ENCODE assay signal across 8 cellular contexts in the genomic region with DNA sequence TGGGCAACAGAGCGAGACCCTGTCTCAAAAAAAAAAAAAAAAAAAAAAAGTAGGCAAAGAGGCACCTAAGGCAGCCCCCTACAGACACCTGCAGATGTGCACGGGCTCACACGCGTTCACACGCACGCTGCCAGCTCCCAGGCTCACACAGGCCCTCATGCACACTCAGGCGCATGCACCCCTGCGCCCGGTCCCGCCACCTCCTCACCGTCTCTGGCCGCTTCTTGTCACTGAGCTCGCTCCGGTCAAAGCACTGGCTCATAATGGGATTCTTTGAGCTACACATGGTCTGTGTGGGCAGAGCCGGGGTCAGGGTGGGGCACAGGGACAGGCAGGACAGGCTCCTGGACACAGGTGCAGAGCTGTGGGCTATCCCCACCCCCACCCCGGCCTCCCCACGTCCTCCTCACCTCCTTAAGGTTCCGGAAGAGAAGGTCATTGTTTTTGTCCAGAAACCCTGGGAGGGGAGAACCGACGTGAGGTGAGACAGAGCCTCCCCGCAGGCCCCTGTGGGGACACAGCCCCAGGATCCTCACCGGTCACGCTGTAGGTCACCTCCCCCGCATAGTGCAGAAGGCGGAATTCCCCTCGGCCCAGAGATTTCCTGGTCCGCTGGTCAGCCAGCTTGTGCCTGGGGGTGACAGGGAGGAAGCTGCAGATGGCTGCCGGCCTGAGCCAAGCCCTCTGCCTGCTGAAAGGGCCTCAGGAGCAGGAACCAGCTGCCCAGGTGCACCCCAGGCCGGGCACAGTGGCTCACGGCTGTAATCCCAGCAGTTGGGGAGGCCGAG. TPM values are rescaled to one million over a fixed set of nuclear protein-coding genes. Genes with fewer than 3 reads are reported as not detected.
DNase-seq lines count a peak whose midpoint lies in the region; ATAC-seq lines count a peak whose summit lies in the region.

No MANE protein-coding gene starts in this region.

- H3K9ac ChIP-seq in stomach smooth muscle (ENCODE audit: low read length in 2 of 2), result no peak overlapping the region

- H3K9me3 ChIP-seq in T-helper 17 cell (ENCODE audit: control insufficient read depth, low read length, poor library complexity, severe bottlenecking) (no peaks in the 10 kb centered on the region), stomach smooth muscle (ENCODE audit: control insufficient read depth in 2 of 2, low read length in 2 of 2) (no peaks in the 10 kb centered on the region)

- H3K4me3 Mint-ChIP-seq in T-helper 17 cell, result no peak overlapping the region

- H3K4me1 Mint-ChIP-seq in T-helper 17 cell, result peaks cover 12% of the 10 kb centered on the region

- DNase-seq in T-helper 17 cell (no peak), cerebellar cortex (ENCODE audit: low spot score) (no peak), amygdala (lab: John Stamatoyannopoulos, UW) (no peak)
- DNase-seq in stimulated activated naive CD4-positive, alpha-beta T cell (lab: John Stamatoyannopoulos, UW), result no peak
- no peak for DNase-seq in activated naive CD4-positive, alpha-beta T cell treated with Interleukin-2 at 50 U/mL for 16 hours

- peak; percentile 43 for ATAC-seq in GM18873 (IDR thresholded peaks at IDR 0.05; ENCODE audit: low FRiP score, unreplicated experiment)
- ATAC-seq in HG02642 (IDR thresholded peaks at IDR 0.05; ENCODE audit: poor library complexity, unreplicated experiment), result peak; percentile 61
- peak; percentile 15 for ATAC-seq in T-helper 17 cell

- peak overlapping the region; percentile 46 for H3K27ac ChIP-seq in stomach smooth muscle (ENCODE audit: low read length)

- H3K4me1 ChIP-seq in stomach smooth muscle (ENCODE audit: control insufficient read depth, insufficient read depth, low read length), result peaks cover 20% of the 10 kb centered on the region

- H3K4me3 ChIP-seq in stomach smooth muscle (ENCODE audit: low read length in 2 of 2), result no peak overlapping the region

- H3K27ac Mint-ChIP-seq in T-helper 17 cell, result peak overlapping the region; percentile 43

- H3K36me3 Mint-ChIP-seq in T-helper 17 cell (ENCODE audit: low read depth), result peaks cover 8% of the 10 kb centered on the region

- peaks cover 50 to 52% of the 10 kb centered on the region in 2 donors for H3K36me3 ChIP-seq in stomach smooth muscle (ENCODE audit: control insufficient read depth in 2 of 2, insufficient read depth in 2 of 2, low read length in 2 of 2)

- no peaks in the 10 kb centered on the region for H3K27me3 Mint-ChIP-seq in T-helper 17 cell

- no peaks in the 10 kb centered on the region for H3K27me3 ChIP-seq in stomach smooth muscle (ENCODE audit: control insufficient read depth in 1 of 2, insufficient read depth in 2 of 2, low read length in 2 of 2)

RNA-seq across cellular contexts. Expression of a gene that starts 17.9 kb away (rescaled TPM):
- total RNA-seq in T-helper 17 cell, result 10 to 100 TPM; 29.5 to 43.1 TPM

RNA-seq across cellular contexts. Expression of a gene that starts 18.6 kb away (rescaled TPM):
- total RNA-seq in T-helper 17 cell, result 10 to 100 TPM; 14.8 to 17.4 TPM

RNA-seq across cellular contexts. Expression of a gene that starts 41.8 kb away (rescaled TPM):
- total RNA-seq in T-helper 17 cell, result 100 to 1,000 TPM; 172 to 189 TPM
